23 cellular contexts compared by ENCODE assay signal in the genomic region with DNA sequence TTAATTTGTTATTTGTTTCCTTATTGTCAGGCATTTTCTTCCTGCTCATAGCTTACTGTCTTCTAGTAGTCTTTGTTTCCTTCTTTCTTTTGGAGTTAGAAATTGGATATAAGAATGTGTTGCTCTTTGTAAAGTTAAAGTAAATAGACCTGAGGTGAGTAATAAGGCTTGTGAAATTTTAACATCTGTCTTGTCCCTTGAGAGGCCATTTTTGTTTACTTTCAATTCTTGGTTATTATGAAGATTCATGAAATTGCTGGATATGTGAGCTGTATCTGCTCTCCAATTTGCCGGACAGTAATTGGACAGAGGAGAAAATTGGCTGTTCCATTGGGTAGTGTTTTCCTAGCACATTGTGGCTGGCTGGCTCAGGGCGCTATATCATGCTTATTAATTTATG.
DNase-seq lines count a peak whose midpoint lies in the region; ATAC-seq, FAIRE-seq and TF ChIP-seq lines count a peak whose summit lies in the region.
"Had no signal": no experiment of that assay in that cellular context is flagged by ENCODE, and none has a peak within 500 bp of the region (broad histone marks: within the 10 kb centered on the region; RNA-seq: fewer than 3 reads in every experiment).

No MANE protein-coding gene starts in this region.

- peak; percentile 18 for FAIRE-seq in GM18507 (lab: Jason Lieb, UNC)
- FAIRE-seq: colon, endothelial cell of umbilical vein, G401.6, GM12891, islet of Langerhans had no signal

- DNase-seq in GM18507 (ENCODE audit: extremely low spot score, insufficient read length, low read depth) (no peak), astrocyte of the spinal cord (ENCODE audit: low read depth, low spot score) (peak; percentile 54), iris pigment epithelial cell (ENCODE audit: low read depth) (peak; percentile 84), HT-29 (ENCODE audit: low spot score) (no peak), RWPE1 (ENCODE audit: low spot score) (no peak), GM20000 (ENCODE audit: low spot score) (no peak)
- DNase-seq: activated effector memory CD4-positive, alpha-beta T cell treated with anti-CD3 and anti-CD28 coated beads, Interleukin-2, amount 50 U/mL, for 16 hours; amygdala; Caco-2; naive thymus-derived CD4-positive, alpha-beta T cell; NCI-H1105; NCI-H774; stimulated activated naive CD4-positive, alpha-beta T cell had no signal

- H3K36me3 ChIP-seq in ACC112 (ENCODE audit: insufficient read depth, low read length): no peaks in the 10 kb centered on the region
- H3K36me3 ChIP-seq: upper lobe of left lung had no signal

- in situ Hi-C loops in astrocyte of the spinal cord (cut with HindIII; ENCODE audit: low sequenced_read_pairs): no loop called here

- H3K4me1 ChIP-seq in ACC112 (ENCODE audit: control insufficient read depth, insufficient read depth, low read length, unreplicated experiment): peaks cover 13% of the 10 kb centered on the region
- H3K4me1 ChIP-seq: upper lobe of left lung had no signal

- no peak for ATAC-seq in GM21423 (IDR thresholded peaks at IDR 0.05; ENCODE audit: unreplicated experiment)
- ATAC-seq: naive thymus-derived CD4-positive, alpha-beta T cell had no signal

- H3K79me2 ChIP-seq in ACC112 (ENCODE audit: control insufficient read depth, insufficient read depth, low read length, unreplicated experiment): no peaks in the 10 kb centered on the region

- no peaks in the 10 kb centered on the region for H3K27me3 ChIP-seq in ACC112 (ENCODE audit: insufficient read depth, low read length)
- H3K27me3 ChIP-seq: upper lobe of left lung had no signal

- TF ChIP-seq CTCF in astrocyte of the spinal cord (IDR thresholded peaks at IDR 0.05; ENCODE audit: low read depth, low read length) (no peak), RWPE1 (conservative IDR thresholded peaks at IDR 0.05; ENCODE audit: low read depth) (no peak), GM20000 (IDR thresholded peaks at IDR 0.05; ENCODE audit: extremely low read depth, missing control alignments) (no peak)

- no peak overlapping the region for H2AFZ ChIP-seq in ACC112 (ENCODE audit: low read length, unreplicated experiment)

- POLR2A ChIA-PET in RWPE1 (lab: Yijun Ruan, JAX; ENCODE audit: low non-redundant PET): no interaction called here

- CTCF ChIA-PET in RWPE1 (lab: Yijun Ruan, JAX): no interaction called here

- H3K4me3 ChIP-seq in ACC112 (ENCODE audit: low read depth, low read length): peak overlapping the region; percentile 55
- no peak overlapping the region for H3K4me3 ChIP-seq in astrocyte of the spinal cord (ENCODE audit: low read depth, low read length)
- H3K4me3 ChIP-seq: SK-N-MC, upper lobe of left lung had no signal

- H3K27ac ChIP-seq in ACC112 (ENCODE audit: low read depth, low read length): peak overlapping the region; percentile 61
- no peak overlapping the region for H3K27ac ChIP-seq in RWPE1
- H3K27ac ChIP-seq: KMS-11, SK-N-MC, upper lobe of left lung had no signal

Comparison
In these comparisons a context has a peak if more than half of its experiments do, and no peak if none do; other contexts are left out.
1. DNase-seq: peak in astrocyte of the spinal cord (single experiment) and iris pigment epithelial cell (single experiment); none in GM18507 (single experiment), HT-29 (single experiment), RWPE1 (single experiment) and GM20000 (single experiment).